Comparison of ENCODE assay signal across 10 cellular contexts in the genomic region with DNA sequence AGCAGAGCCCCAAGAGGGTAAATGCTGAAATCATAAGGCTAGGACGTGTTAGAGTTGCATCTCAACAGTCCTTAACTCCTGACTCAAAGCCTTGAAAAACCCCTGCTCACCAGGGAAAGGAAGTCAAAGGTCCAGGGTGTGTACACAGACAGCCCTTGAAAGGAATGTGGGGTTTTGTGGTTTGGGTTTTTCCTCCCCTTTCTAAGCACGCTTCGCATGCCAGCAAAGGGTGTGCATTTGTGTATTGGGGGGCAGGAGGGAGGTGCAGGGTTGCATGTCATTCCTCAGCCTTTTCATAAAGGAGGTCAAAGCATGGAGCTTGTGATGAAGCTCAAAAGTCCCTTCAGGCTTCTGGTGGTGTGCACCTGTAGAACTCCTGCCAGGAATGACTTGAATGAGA. TPM values are rescaled to one million over a fixed set of nuclear protein-coding genes. Genes with fewer than 3 reads are reported as not detected.
DNase-seq lines count a peak whose midpoint lies in the region; ATAC-seq and TF ChIP-seq lines count a peak whose summit lies in the region.
"Had no signal": no experiment of that assay in that cellular context is flagged by ENCODE, and none has a peak within 500 bp of the region (broad histone marks: within the 10 kb centered on the region; RNA-seq: fewer than 3 reads in every experiment).

No MANE protein-coding gene starts in this region.

- no peaks in the 10 kb centered on the region for H3K36me3 ChIP-seq in fibroblast of lung (ENCODE audit: control insufficient read depth, insufficient read depth, low read length)

- H3K4me3 Mint-ChIP-seq in stimulated activated naive CD8-positive, alpha-beta T cell treated with anti-CD3 and anti-CD28 coated beads, Interleukin-15, amount 100 ng/mL, for 72 hours: no peak overlapping the region
- H3K4me3 Mint-ChIP-seq: immature natural killer cell had no signal

- H3K4me1 Mint-ChIP-seq in stimulated activated naive CD8-positive, alpha-beta T cell treated with anti-CD3 and anti-CD28 coated beads, Interleukin-15, amount 100 ng/mL, for 72 hours: peaks cover 27% of the 10 kb centered on the region

- H2AFZ ChIP-seq in fibroblast of lung (ENCODE audit: low read length): no peak overlapping the region

- H4K20me1 ChIP-seq in fibroblast of lung (ENCODE audit: control insufficient read depth, extremely low read depth, insufficient read depth, low read length): no peaks in the 10 kb centered on the region

- H3K9me3 ChIP-seq in fibroblast of lung (ENCODE audit: control insufficient read depth, insufficient read depth, low read depth, low read length): no peaks in the 10 kb centered on the region

- CTCF ChIA-PET in RWPE1 (lab: Yijun Ruan, JAX): interaction anchor here (0.7 to 1.4 kb wide), 2 partner anchors 18 to 187 kb away, joined by 3 to 8 read pairs; no protein-coding TSS in a partner anchor

- no peak overlapping the region for H3K4me3 ChIP-seq in fibroblast of lung (replicated peaks in 1 of 4; ENCODE audit: control extremely low read depth in 1 of 4, insufficient read depth in 1 of 4, low read depth in 3 of 4, low read length in 4 of 4)

- peak; percentile 63 for ATAC-seq in stimulated activated naive CD8-positive, alpha-beta T cell treated with anti-CD3 and anti-CD28 coated beads, Interleukin-15, Interleukin-2, amounts not matched to agents 100 U/mL and 50 U/mL, for 24 hours
- no peak for ATAC-seq in stimulated activated naive CD8-positive, alpha-beta T cell treated with anti-CD3 and anti-CD28 coated beads, Interleukin-15, amount 100 ng/mL, for 72 hours
- ATAC-seq in HG02884 (IDR thresholded peaks at IDR 0.05; ENCODE audit: unreplicated experiment) (no peak), HG02938 (IDR thresholded peaks at IDR 0.05; ENCODE audit: unreplicated experiment) (no peak), HG03439 (IDR thresholded peaks at IDR 0.05; ENCODE audit: unreplicated experiment) (no peak)

- no peak overlapping the region for H3K27ac Mint-ChIP-seq in stimulated activated naive CD8-positive, alpha-beta T cell treated with anti-CD3 and anti-CD28 coated beads, Interleukin-15, amount 100 ng/mL, for 72 hours
- H3K27ac Mint-ChIP-seq: immature natural killer cell had no signal

- H3K4me1 ChIP-seq in fibroblast of lung (ENCODE audit: control insufficient read depth, extremely low read depth, insufficient read depth, low read length): peaks cover 3% of the 10 kb centered on the region

- peaks cover 8% of the 10 kb centered on the region for H3K27me3 Mint-ChIP-seq in stimulated activated naive CD8-positive, alpha-beta T cell treated with anti-CD3 and anti-CD28 coated beads, Interleukin-15, amount 100 ng/mL, for 72 hours

- peak overlapping the region; percentile 42; the same call in 1 of the 2 replicates for H3K27ac ChIP-seq in RWPE1
- H3K27ac ChIP-seq in fibroblast of lung (ENCODE audit: insufficient read depth, low read length): no peak overlapping the region

- H3K79me2 ChIP-seq in fibroblast of lung (ENCODE audit: control insufficient read depth, insufficient read depth, low read length): no peaks in the 10 kb centered on the region

- no peak overlapping the region for H3K4me2 ChIP-seq in fibroblast of lung (ENCODE audit: extremely low read depth, insufficient read depth, low read length)

- H3K9ac ChIP-seq in fibroblast of lung (ENCODE audit: insufficient read depth, low read length): no peak overlapping the region

- TF ChIP-seq CTCF in RWPE1 (conservative IDR thresholded peaks at IDR 0.05; ENCODE audit: low read depth) (no peak), fibroblast of lung (conservative IDR thresholded peaks at IDR 0.05 in 1 of 2, IDR thresholded peaks at IDR 0.05 in 1 of 2; ENCODE audit: low read depth in 1 of 2, low read length in 2 of 2) (no peak)

- H3K9me3 Mint-ChIP-seq in stimulated activated naive CD8-positive, alpha-beta T cell treated with anti-CD3 and anti-CD28 coated beads, Interleukin-15, amount 100 ng/mL, for 72 hours: no peaks in the 10 kb centered on the region
- H3K9me3 Mint-ChIP-seq: immature natural killer cell had no signal

- no peak for DNase-seq in stimulated activated naive CD8-positive, alpha-beta T cell treated with anti-CD3 and anti-CD28 coated beads, Interleukin-15, Interleukin-2, amounts not matched to agents 100 U/mL and 50 U/mL, for 24 hours
- no peak for DNase-seq in stimulated activated naive CD8-positive, alpha-beta T cell treated with anti-CD3 and anti-CD28 coated beads, Interleukin-15, amount 100 ng/mL, for 72 hours
- DNase-seq in RWPE1 (ENCODE audit: low spot score) (peak; percentile 84), fibroblast of lung (ENCODE audit: low read depth in 2 of 2) (peak; percentile 58 to 77), NCI-H526 (lab: John Stamatoyannopoulos, UW) (no peak)
- DNase-seq: H7, immature natural killer cell had no signal

- H3K27me3 ChIP-seq in fibroblast of lung (ENCODE audit: control insufficient read depth, insufficient read depth, low read length): no peaks in the 10 kb centered on the region

- POLR2A ChIA-PET in RWPE1 (lab: Yijun Ruan, JAX; ENCODE audit: low non-redundant PET): no interaction called here

RNA-seq across cellular contexts. Expression of gene XPA, which starts 17.3 kb away (rescaled TPM):
- total RNA-seq in fibroblast of lung: 6.4 and 9.7 TPM in 2 replicates
- polyA plus RNA-seq in fibroblast of lung: 4.2 and 6.1 TPM in 2 replicates
- polyA plus RNA-seq in fibroblast of lung (2012): 10.4 and 14.5 TPM in 2 replicates
- not detected in 2 replicates for polyA minus RNA-seq in fibroblast of lung (ENCODE audit: low replicate concordance)

Comparison
In these comparisons a context has a peak if more than half of its experiments do, and no peak if none do; other contexts are left out.
1. DNase-seq: peak in RWPE1 (single experiment) and fibroblast of lung (2 of 2); none in stimulated activated naive CD8-positive, alpha-beta T cell treated with anti-CD3 and anti-CD28 coated beads, Interleukin-15, Interleukin-2, amounts not matched to agents 100 U/mL and 50 U/mL, for 24 hours (single experiment), stimulated activated naive CD8-positive, alpha-beta T cell treated with anti-CD3 and anti-CD28 coated beads, Interleukin-15, amount 100 ng/mL, for 72 hours (0 of 2) and NCI-H526 (0 of 2).